Comparison of ENCODE assay signal across 11 cellular contexts in genomic region chr2:186641132-186641806, GRCh38. TPM values are rescaled to one million over a fixed set of nuclear protein-coding genes. Genes with fewer than 3 reads are reported as not detected.
A peak's percentile ranks its signal among the peaks of the same experiment; 100 is the strongest.
DNase-seq lines count a peak whose midpoint lies in the region; ATAC-seq and TF ChIP-seq lines count a peak whose summit lies in the region.
"Had no signal": no experiment of that assay in that cellular context is flagged by ENCODE, and none has a peak within 500 bp of the region (broad histone marks: within the 10 kb centered on the region; RNA-seq: fewer than 3 reads in every experiment).

No MANE protein-coding gene starts in this region.

- H3K27me3 ChIP-seq in endodermal cell (ENCODE audit: control insufficient read depth, insufficient read depth, low read length, poor library complexity, severe bottlenecking): no peaks in the 10 kb centered on the region
- H3K27me3 ChIP-seq: heart left ventricle had no signal

- ATAC-seq in GM18520 (IDR thresholded peaks at IDR 0.05; ENCODE audit: unreplicated experiment): peak; percentile 6
- ATAC-seq in GM21528 (IDR thresholded peaks at IDR 0.05; ENCODE audit: low FRiP score, unreplicated experiment): peak; percentile 8
- ATAC-seq in HG03439 (IDR thresholded peaks at IDR 0.05; ENCODE audit: unreplicated experiment): peak; percentile 36
- no peak for ATAC-seq in stimulated activated naive CD8-positive, alpha-beta T cell treated with anti-CD3 and anti-CD28 coated beads, Interleukin-15, amount 100 ng/mL, for 72 hours
- no peak for ATAC-seq in GM18873 (IDR thresholded peaks at IDR 0.05; ENCODE audit: low FRiP score, unreplicated experiment)

- H3K36me3 Mint-ChIP-seq in endodermal cell (ENCODE audit: low read depth): peaks cover 49% of the 10 kb centered on the region

- DNase-seq in endodermal cell (no peak), GM13976 (ENCODE audit: low spot score) (no peak)
- DNase-seq in stimulated activated naive CD8-positive, alpha-beta T cell treated with anti-CD3 and anti-CD28 coated beads, Interleukin-15, amount 100 ng/mL, for 72 hours: no peak
- DNase-seq in activated effector memory CD4-positive, alpha-beta T cell treated with anti-CD3 and anti-CD28 coated beads, Interleukin-2, amount 50 U/mL, for 16 hours: no peak

- H3K27ac Mint-ChIP-seq in endodermal cell: peak overlapping the region; percentile 23
- H3K27ac Mint-ChIP-seq in stimulated activated naive CD8-positive, alpha-beta T cell treated with anti-CD3 and anti-CD28 coated beads, Interleukin-15, amount 100 ng/mL, for 72 hours: no peak overlapping the region
- H3K27ac Mint-ChIP-seq: CD4-positive, CD25-positive, alpha-beta regulatory T cell had no signal

- no peaks in the 10 kb centered on the region for H3K27me3 Mint-ChIP-seq in endodermal cell (ENCODE audit: insufficient read depth)
- no peaks in the 10 kb centered on the region for H3K27me3 Mint-ChIP-seq in stimulated activated naive CD8-positive, alpha-beta T cell treated with anti-CD3 and anti-CD28 coated beads, Interleukin-15, amount 100 ng/mL, for 72 hours
- H3K27me3 Mint-ChIP-seq: CD4-positive, CD25-positive, alpha-beta regulatory T cell had no signal

- H3K27ac ChIP-seq in endodermal cell (ENCODE audit: low read depth, low read length): no peak overlapping the region

- H3K9ac ChIP-seq in endodermal cell (ENCODE audit: extremely low read depth, low read length, poor library complexity, severe bottlenecking): no peak overlapping the region

- H3K4me3 ChIP-seq in endodermal cell (ENCODE audit: low read length): no peak overlapping the region
- H3K4me3 ChIP-seq: heart left ventricle had no signal

- H3K4me1 Mint-ChIP-seq in endodermal cell: peaks cover 9% of the 10 kb centered on the region
- peaks cover 19% of the 10 kb centered on the region for H3K4me1 Mint-ChIP-seq in stimulated activated naive CD8-positive, alpha-beta T cell treated with anti-CD3 and anti-CD28 coated beads, Interleukin-15, amount 100 ng/mL, for 72 hours

- no peaks in the 10 kb centered on the region for H3K4me1 ChIP-seq in endodermal cell (ENCODE audit: control insufficient read depth, insufficient read depth, low read length)

- no peaks in the 10 kb centered on the region for H3K9me3 Mint-ChIP-seq in endodermal cell
- H3K9me3 Mint-ChIP-seq in stimulated activated naive CD8-positive, alpha-beta T cell treated with anti-CD3 and anti-CD28 coated beads, Interleukin-15, amount 100 ng/mL, for 72 hours: no peaks in the 10 kb centered on the region
- H3K9me3 Mint-ChIP-seq: CD4-positive, CD25-positive, alpha-beta regulatory T cell; T-helper 2 cell treated with Interferon-gamma antibody and Interleukin-4, amounts not matched to agents 5 μg/mL and 100 μg/mL, for 36 hours had no signal

- no peaks in the 10 kb centered on the region for H3K9me3 ChIP-seq in endodermal cell (ENCODE audit: control insufficient read depth, low read length)
- H3K9me3 ChIP-seq: heart left ventricle had no signal

- 90 to 92% methylated on average over 4 of the region's 4 CpGs for WGBS in endodermal cell (ENCODE audit: insufficient coverage in 1 of 2, insufficient read length in 1 of 2), 2 experiments

- no peak overlapping the region for H3K4me3 Mint-ChIP-seq in endodermal cell
- no peak overlapping the region for H3K4me3 Mint-ChIP-seq in stimulated activated naive CD8-positive, alpha-beta T cell treated with anti-CD3 and anti-CD28 coated beads, Interleukin-15, amount 100 ng/mL, for 72 hours
- H3K4me3 Mint-ChIP-seq: CD4-positive, CD25-positive, alpha-beta regulatory T cell; T-helper 2 cell treated with Interferon-gamma antibody and Interleukin-4, amounts not matched to agents 5 μg/mL and 100 μg/mL, for 36 hours had no signal

- H3K36me3 ChIP-seq in endodermal cell (ENCODE audit: control insufficient read depth, insufficient read depth, low read length): peaks cover 94% of the 10 kb centered on the region

- in situ Hi-C loops in GM13976 (cut with MboI; ENCODE audit: low sequenced_read_pairs, unreplicated experiment): loop anchor here (10.0 kb wide), 1 partner anchor 136 kb away; no protein-coding TSS in a partner anchor

- TF ChIP-seq CTCF in endodermal cell (conservative IDR thresholded peaks at IDR 0.05): no peak
- TF ChIP-seq CTCF in GM13976 (IDR thresholded peaks at IDR 0.05; ENCODE audit: borderline replicate concordance, control extremely low read depth, extremely low read depth, insufficient read depth, missing control alignments): no peak

RNA-seq across cellular contexts. Expression of gene ITGAV, which starts 51.4 kb away (rescaled TPM):
- 10 to 100 TPM; 63.7 to 79.7 TPM for total RNA-seq in endodermal cell
- 57.8 TPM for polyA plus RNA-seq in endodermal cell (2013, experiment 1 of 2)
- polyA plus RNA-seq in endodermal cell (2013, experiment 2 of 2): 66.0 TPM

RNA-seq across cellular contexts. Expression of gene FAM171B, which starts 52.6 kb away (rescaled TPM):
- 10 to 100 TPM in 1 of 2 donors, 1 to 10 TPM in 1; 9.6 to 18.1 TPM for total RNA-seq in endodermal cell
- 20.2 TPM for polyA plus RNA-seq in endodermal cell (2013, experiment 1 of 2)
- 21.5 TPM for polyA plus RNA-seq in endodermal cell (2013, experiment 2 of 2)
- polyA plus RNA-seq: CD4-positive, CD25-positive, alpha-beta regulatory T cell had no signal

Comparison
In these comparisons a context has a peak if more than half of its experiments do, and no peak if none do; other contexts are left out.
1. ATAC-seq: peak in GM18520 (single experiment), GM21528 (single experiment) and HG03439 (single experiment); none in stimulated activated naive CD8-positive, alpha-beta T cell treated with anti-CD3 and anti-CD28 coated beads, Interleukin-15, amount 100 ng/mL, for 72 hours (single experiment) and GM18873 (single experiment).